ENCODE assay signal across 32 cellular contexts in genomic region chr6:165855856-165856255, GRCh38.
"Had no signal": no experiment of that assay in that cellular context is flagged by ENCODE, and none has a peak within 500 bp of the region (broad histone marks: within the 10 kb centered on the region; RNA-seq: fewer than 3 reads in every experiment).

No MANE protein-coding gene starts in this region.

- H3K4me3 ChIP-seq: adrenal gland, ascending aorta, body of pancreas, breast epithelium, cardiac muscle cell had no signal

- H3K27me3 ChIP-seq: ascending aorta had no signal

- H3K4me1 ChIP-seq: adrenal gland, ascending aorta, breast epithelium had no signal

- DNase-seq: activated effector memory CD4-positive, alpha-beta T cell treated with anti-CD3 and anti-CD28 coated beads, Interleukin-2, amount 50 U/mL, for 16 hours; activated effector memory CD4-positive, alpha-beta T cell treated with Interleukin-2 at 50 U/mL for 16 hours; activated gamma-delta T cell treated with Interleukin-2 at 50 U/mL for 16 hours; activated naive CD4-positive, alpha-beta T cell; activated naive CD4-positive, alpha-beta T cell treated with anti-CD3 and anti-CD28 coated beads for 36 hours; activated naive CD4-positive, alpha-beta T cell treated with anti-CD3 and anti-CD28 coated beads, Interleukin-2, amount 10 ng/mL, durations not matched to agents 7 days and 5 days; activated naive CD4-positive, alpha-beta T cell treated with anti-CD3 and anti-CD28 coated beads, Interleukin-2, amount 50 U/mL, for 16 hours; activated naive CD4-positive, alpha-beta T cell treated with Interleukin-2 at 50 U/mL for 16 hours; activated naive CD8-positive, alpha-beta T cell treated with anti-CD3 and anti-CD28 coated beads for 36 hours; activated naive CD8-positive, alpha-beta T cell treated with anti-CD3 and anti-CD28 coated beads, Interleukin-2, amount 10 ng/mL, durations not matched to agents 7 days and 5 days; activated naive CD8-positive, alpha-beta T cell treated with anti-CD3 and anti-CD28 coated beads, Interleukin-2, amount 50 U/mL, for 24 hours; activated T-cell treated with anti-CD3 and anti-CD28 coated beads, Interleukin-2, amount 50 U/mL, for 1 hour; activated T-cell treated with anti-CD3 and anti-CD28 coated beads, Interleukin-2, amount 50 U/mL, for 24 hours; activated T-cell treated with anti-CD3 and anti-CD28 coated beads, Interleukin-2, amount 50 U/mL, for 4 hours; activated T-cell treated with anti-CD3 and anti-CD28 coated beads, Interleukin-2, amount 50 U/mL, for 48 hours; activated T-cell treated with anti-CD3 and anti-CD28 coated beads, Interleukin-2, amount 50 U/mL, for 72 hours; amniotic stem cell; amygdala; anterior cingulate cortex; aorta; body of pancreas; brain microvascular endothelial cell; central memory CD4-positive, alpha-beta T cell; cerebellar nuclear complex had no signal

- H3K27ac ChIP-seq: adrenal gland, ascending aorta, body of pancreas, brain microvascular endothelial cell, breast epithelium, cardiac muscle cell had no signal

- FAIRE-seq: astrocyte, bronchial epithelial cell had no signal

- H3K36me3 ChIP-seq: adrenal gland, ascending aorta, brain microvascular endothelial cell, breast epithelium, cardiac muscle cell had no signal

- H3K9me3 ChIP-seq: adrenal gland, ascending aorta, body of pancreas, breast epithelium had no signal

- ATAC-seq: activated naive CD4-positive, alpha-beta T cell treated with anti-CD3 and anti-CD28 coated beads, Interleukin-2, amount 50 U/mL, for 72 hours; activated naive CD8-positive, alpha-beta T cell treated with anti-CD3 and anti-CD28 coated beads, Interleukin-2, amount 50 U/mL, for 24 hours; activated T-cell treated with anti-CD3 and anti-CD28 coated beads, Interleukin-2, amount 50 U/mL, for 4 hours; activated T-cell treated with anti-CD3 and anti-CD28 coated beads, Interleukin-2, amount 50 U/mL, for 72 hours; activated T-helper 17 cell treated with anti-CD3 and anti-CD28 coated beads, Interleukin-2, amount 50 U/mL, for 72 hours; body of pancreas had no signal
